ENCODE assay signal across 38 cellular contexts in genomic region chr6:117375446-117375845, GRCh38. TPM values are rescaled to one million over a fixed set of nuclear protein-coding genes. Genes with fewer than 3 reads are reported as not detected.
"Had no signal": no experiment of that assay in that cellular context is flagged by ENCODE, and none has a peak within 500 bp of the region (broad histone marks: within the 10 kb centered on the region; RNA-seq: fewer than 3 reads in every experiment).

No MANE protein-coding gene starts in this region.

- H3K27me3 ChIP-seq: adrenal gland, ascending aorta, body of pancreas, brain microvascular endothelial cell, breast epithelium had no signal

- DNase-seq: activated effector memory CD4-positive, alpha-beta T cell treated with anti-CD3 and anti-CD28 coated beads, Interleukin-2, amount 50 U/mL, for 16 hours; activated effector memory CD4-positive, alpha-beta T cell treated with Interleukin-2 at 50 U/mL for 16 hours; activated gamma-delta T cell; activated gamma-delta T cell treated with Interleukin-2 at 50 U/mL for 16 hours; activated naive CD4-positive, alpha-beta T cell; activated naive CD4-positive, alpha-beta T cell treated with anti-CD3 and anti-CD28 coated beads for 36 hours; activated naive CD4-positive, alpha-beta T cell treated with anti-CD3 and anti-CD28 coated beads, Interleukin-2, amount 10 ng/mL, durations not matched to agents 7 days and 5 days; activated naive CD4-positive, alpha-beta T cell treated with anti-CD3 and anti-CD28 coated beads, Interleukin-2, amount 50 U/mL, for 16 hours; activated naive CD4-positive, alpha-beta T cell treated with Interleukin-2 at 50 U/mL for 16 hours; activated naive CD8-positive, alpha-beta T cell treated with anti-CD3 and anti-CD28 coated beads for 36 hours; activated naive CD8-positive, alpha-beta T cell treated with anti-CD3 and anti-CD28 coated beads, Interleukin-2, amount 10 ng/mL, durations not matched to agents 7 days and 5 days; activated naive CD8-positive, alpha-beta T cell treated with anti-CD3 and anti-CD28 coated beads, Interleukin-2, amount 50 U/mL, for 24 hours; activated T-cell treated with anti-CD3 and anti-CD28 coated beads, Interleukin-2, amount 50 U/mL, for 1 hour; activated T-cell treated with anti-CD3 and anti-CD28 coated beads, Interleukin-2, amount 50 U/mL, for 24 hours; activated T-cell treated with anti-CD3 and anti-CD28 coated beads, Interleukin-2, amount 50 U/mL, for 4 hours; activated T-cell treated with anti-CD3 and anti-CD28 coated beads, Interleukin-2, amount 50 U/mL, for 48 hours; activated T-cell treated with anti-CD3 and anti-CD28 coated beads, Interleukin-2, amount 50 U/mL, for 72 hours; adrenal gland; amniotic stem cell; amygdala; anterior cingulate cortex; aorta; body of pancreas; brain microvascular endothelial cell; caudate nucleus; central memory CD4-positive, alpha-beta T cell; cerebellar nuclear complex had no signal

- H3K4me3 ChIP-seq: adrenal gland, ascending aorta, body of pancreas, breast epithelium, cardiac muscle cell had no signal

- H3K4me1 ChIP-seq: adrenal gland, ascending aorta, body of pancreas, breast epithelium had no signal

- ATAC-seq: activated naive CD4-positive, alpha-beta T cell treated with anti-CD3 and anti-CD28 coated beads, Interleukin-2, amount 50 U/mL, for 72 hours; activated naive CD8-positive, alpha-beta T cell treated with anti-CD3 and anti-CD28 coated beads, Interleukin-2, amount 50 U/mL, for 24 hours; activated T-cell treated with anti-CD3 and anti-CD28 coated beads, Interleukin-2, amount 50 U/mL, for 4 hours; activated T-cell treated with anti-CD3 and anti-CD28 coated beads, Interleukin-2, amount 50 U/mL, for 72 hours; activated T-helper 17 cell treated with anti-CD3 and anti-CD28 coated beads, Interleukin-2, amount 50 U/mL, for 72 hours; body of pancreas had no signal

- H3K36me3 ChIP-seq: adrenal gland, ascending aorta, brain microvascular endothelial cell, breast epithelium, cardiac muscle cell had no signal

- H3K27ac ChIP-seq: adrenal gland, ascending aorta, body of pancreas, brain microvascular endothelial cell, breast epithelium, cardiac muscle cell had no signal

- FAIRE-seq: astrocyte, bronchial epithelial cell had no signal

- H3K9me3 ChIP-seq: adrenal gland, body of pancreas had no signal

RNA-seq across cellular contexts. Expression of gene ROS1, which starts 50.3 kb away (rescaled TPM):
- total RNA-seq: activated naive CD4-positive, alpha-beta T cell treated with anti-CD3 and anti-CD28 coated beads for 36 hours; activated naive CD4-positive, alpha-beta T cell treated with anti-CD3 and anti-CD28 coated beads, Interleukin-2, amount 50 U/mL, for 72 hours; activated naive CD8-positive, alpha-beta T cell treated with anti-CD3 and anti-CD28 coated beads for 36 hours; activated naive CD8-positive, alpha-beta T cell treated with anti-CD3 and anti-CD28 coated beads, Interleukin-2, amount 10 ng/mL, durations not matched to agents 7 days and 5 days; activated T-cell treated with anti-CD3 and anti-CD28 coated beads, Interleukin-2, amount 50 U/mL, for 72 hours; activated T-helper 1 cell treated with anti-CD3 and anti-CD28 coated beads, Interleukin-12 subunit alpha, Interleukin-12 subunit beta, Interleukin-2, Interleukin-4 antibody, amounts not matched to agents 30 ng/mL and 10 ng/mL and 1 ng/mL, durations not matched to agents 14 hours and 24 hours and 36 hours; activated T-helper 17 cell treated with anti-CD3 and anti-CD28 coated beads, Interleukin-2, amount 50 U/mL, for 72 hours; activated T-helper 2 cell treated with anti-CD3 and anti-CD28 coated beads, Interferon-gamma antibody, Interleukin-2, Interleukin-4, amounts not matched to agents 10 μg/mL and 5 μg/mL and 100 μg/mL, durations not matched to agents 14 hours and 24 hours and 36 hours; ascending aorta; astrocyte; body of pancreas; cardiac muscle cell; cerebellum; chondrocyte had no signal
- polyA plus RNA-seq: adrenal gland, aorta, cardiac muscle cell had no signal
